9 cellular contexts compared by ENCODE assay signal in the genomic region with DNA sequence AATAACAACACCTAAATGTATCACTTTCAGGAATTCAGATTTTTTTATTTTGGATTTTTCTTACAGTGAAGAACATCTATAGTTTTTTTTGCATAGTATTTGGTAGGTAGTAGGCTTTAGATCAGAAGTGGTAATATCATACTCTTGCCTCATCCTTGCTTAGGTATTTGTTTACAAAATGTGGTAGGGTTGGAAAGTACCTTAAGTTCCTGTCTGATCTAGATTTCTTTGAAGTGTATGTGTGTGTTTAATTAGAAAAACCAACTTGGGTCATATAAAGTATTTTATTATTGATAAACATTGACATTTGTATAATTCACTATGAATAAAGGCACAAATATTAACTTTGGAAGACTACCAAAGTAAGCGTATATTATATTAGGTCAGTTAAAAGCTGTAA.
A peak's percentile ranks its signal among the peaks of the same experiment; 100 is the strongest.
DNase-seq lines count a peak whose midpoint lies in the region; ATAC-seq and TF ChIP-seq lines count a peak whose summit lies in the region.
"Had no signal": no experiment of that assay in that cellular context is flagged by ENCODE, and none has a peak within 500 bp of the region (broad histone marks: within the 10 kb centered on the region; RNA-seq: fewer than 3 reads in every experiment).

No MANE protein-coding gene starts in this region.

- H2AFZ ChIP-seq in PC-3 (ENCODE audit: low read length), result no peak overlapping the region

- TF ChIP-seq POLR2A in testis (IDR thresholded peaks at IDR 0.05), result no peak

- no peak overlapping the region for H3K9ac ChIP-seq in PC-3 (ENCODE audit: low read length)

- peaks cover 10% of the 10 kb centered on the region; the same call in 1 of the 2 replicates for H3K4me1 ChIP-seq in PC-3 (ENCODE audit: insufficient read depth, low read length)
- peaks cover 5% of the 10 kb centered on the region for H3K4me1 ChIP-seq in mucosa of descending colon (ENCODE audit: low read depth)
- H3K4me1 ChIP-seq in testis, result no peaks in the 10 kb centered on the region

- no peaks in the 10 kb centered on the region for H3F3A ChIP-seq in PC-3 (ENCODE audit: low read length, unreplicated experiment)

- 91 to 95% methylated on average over 1 of the region's 1 CpG for WGBS in testis, 2 donors

- peak; percentile 33 for DNase-seq in PC-3
- DNase-seq in mucosa of descending colon, result no peak
- no peak for DNase-seq in NCI-H1417 (lab: John Stamatoyannopoulos, UW)
- DNase-seq in NCI-H2171 treated with DMSO at 0.1 percent for 48 hours (lab: John Stamatoyannopoulos, UW), result no peak
- no peak for DNase-seq in testis

- intact Hi-C loops in PC-3 (cut with micrococcal nuclease) (loop anchor here (10.0 kb wide), 2 partner anchors 158 to 188 kb away; partner anchors contain the start of gene RTCA), mucosa of descending colon (cut with DNase I, micrococcal nuclease) (loop anchor here in 1 of 2 donors (10.0 kb wide), 1 partner anchor 648 kb away; no protein-coding TSS in a partner anchor), testis (cut with DNase I; ENCODE audit: low total_unique reads) (no loop called here)

- H3K79me2 ChIP-seq in PC-3 (ENCODE audit: low read length), result no peaks in the 10 kb centered on the region

- POLR2A ChIA-PET in PC-3 (lab: Charles Lee; ENCODE audit: unreplicated experiment), result no interaction called here

- TF ChIP-seq CTCF in PC-3 (conservative IDR thresholded peaks at IDR 0.05; ENCODE audit: low read depth, low read length) (no peak), mucosa of descending colon (IDR thresholded peaks at IDR 0.05) (no peak), testis (IDR thresholded peaks at IDR 0.05) (no peak)

- H4K20me1 ChIP-seq in PC-3 (ENCODE audit: low read length), result no peaks in the 10 kb centered on the region

- no TSS peak for BruUV-seq in PC-3 (replicated peaks; lab: Mats Ljungman, UMichigan)

- ATAC-seq in GM18519 (IDR thresholded peaks at IDR 0.05; ENCODE audit: low FRiP score, unreplicated experiment) (peak; percentile 87), HG02588 (IDR thresholded peaks at IDR 0.05; ENCODE audit: unreplicated experiment) (peak; percentile 80), PC-3 (peak; percentile 78), mucosa of descending colon (peak; percentile 79), GM19351 (IDR thresholded peaks at IDR 0.05; ENCODE audit: unreplicated experiment) (no peak)

- no peak overlapping the region for H3K4me2 ChIP-seq in PC-3 (ENCODE audit: low read length)

- CTCF ChIA-PET in PC-3 (lab: Charles Lee), result no interaction called here

- no peaks in the 10 kb centered on the region for H3K9me3 ChIP-seq in PC-3 (ENCODE audit: low read length)
- no peaks in the 10 kb centered on the region for H3K9me3 ChIP-seq in mucosa of descending colon
- no peaks in the 10 kb centered on the region for H3K9me3 ChIP-seq in testis
- H3K9me3 ChIP-seq: esophagus muscularis mucosa had no signal

- no peaks in the 10 kb centered on the region for H3K36me3 ChIP-seq in PC-3 (ENCODE audit: low read depth, low read length)
- no peaks in the 10 kb centered on the region for H3K36me3 ChIP-seq in mucosa of descending colon (ENCODE audit: low read depth)
- H3K36me3 ChIP-seq in testis (ENCODE audit: low read depth, missing control alignments), result no peaks in the 10 kb centered on the region
- H3K36me3 ChIP-seq: esophagus muscularis mucosa had no signal

- H3K27ac ChIP-seq in PC-3 (ENCODE audit: low read length) (no peak overlapping the region), testis (no peak overlapping the region)
- H3K27ac ChIP-seq: esophagus muscularis mucosa had no signal

- H3K9me2 ChIP-seq in PC-3 (replicated peaks; ENCODE audit: low read length), result no peaks in the 10 kb centered on the region

- no peak overlapping the region for H3K4me3 ChIP-seq in PC-3 (ENCODE audit: low read length)
- no peak overlapping the region for H3K4me3 ChIP-seq in mucosa of descending colon
- no peak overlapping the region for H3K4me3 ChIP-seq in testis
- H3K4me3 ChIP-seq: esophagus muscularis mucosa had no signal

- H3K27me3 ChIP-seq in PC-3 (ENCODE audit: low read length) (no peaks in the 10 kb centered on the region), testis (no peaks in the 10 kb centered on the region)
- H3K27me3 ChIP-seq: esophagus muscularis mucosa had no signal
